In the genomic region with DNA sequence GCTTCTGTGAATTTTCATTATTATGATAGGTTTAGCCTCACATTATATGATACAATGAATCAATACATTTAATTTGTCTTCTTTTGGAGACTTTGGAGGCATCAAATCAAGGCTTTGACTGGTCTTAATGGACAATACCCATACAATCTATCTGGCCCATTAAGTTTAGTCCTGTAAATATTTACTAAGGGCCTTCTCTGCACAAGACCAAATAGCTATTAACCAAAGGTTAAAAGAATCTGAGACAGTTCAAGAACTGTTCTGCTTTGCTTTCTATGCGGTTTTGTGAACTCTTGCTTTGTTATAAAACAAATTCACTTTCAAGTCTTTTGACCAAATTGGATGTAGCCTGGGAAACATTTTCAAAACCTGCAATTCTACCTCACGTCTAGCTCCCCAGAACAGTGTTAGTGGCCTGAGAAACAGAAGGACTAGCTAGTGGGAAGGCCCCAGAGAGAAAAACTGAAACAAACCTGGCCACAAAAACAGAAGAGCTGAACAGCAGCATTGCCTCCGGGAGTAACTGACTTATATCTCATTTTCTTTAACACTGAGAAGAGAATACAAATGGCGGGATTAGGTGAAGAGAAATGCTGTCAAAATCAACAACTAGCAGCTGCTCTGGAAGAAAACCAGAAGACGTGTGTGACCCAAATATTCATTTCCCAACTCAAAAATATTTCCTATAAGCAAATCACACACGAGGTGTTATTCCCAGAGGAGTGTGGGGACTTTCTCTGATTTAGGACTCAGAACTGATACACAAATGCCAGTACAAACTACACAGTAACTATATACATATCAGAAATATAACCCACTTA, we compare ENCODE assay signal across 8 cellular contexts. TPM values are rescaled to one million over a fixed set of nuclear protein-coding genes. Genes with fewer than 3 reads are reported as not detected.
DNase-seq lines count a peak whose midpoint lies in the region; ATAC-seq and TF ChIP-seq lines count a peak whose summit lies in the region.

No MANE protein-coding gene starts in this region.

- TF ChIP-seq POLR2A in thyroid gland (IDR thresholded peaks at IDR 0.05): no peak

- H3K27ac ChIP-seq in angular gyrus (ENCODE audit: low read depth, low read length) (peak overlapping the region; percentile 76), thyroid gland (peak overlapping the region; percentile 39 to 73 (median 60)), WERI-Rb-1 (no peak overlapping the region)

- peak; percentile 45 for ATAC-seq in HG03342 (IDR thresholded peaks at IDR 0.05; ENCODE audit: unreplicated experiment)

- H3K4me3 ChIP-seq in thyroid gland (replicated peaks in 1 of 3) (no peak overlapping the region), WERI-Rb-1 (ENCODE audit: low read depth, low read length) (no peak overlapping the region)

- peaks cover 5 to 12% of the 10 kb centered on the region in 2 donors for H3K4me1 ChIP-seq in thyroid gland

- no peaks in the 10 kb centered on the region for H3K9me3 ChIP-seq in thyroid gland
- H3K9me3 ChIP-seq in WERI-Rb-1 (ENCODE audit: severe bottlenecking): peaks cover 5% of the 10 kb centered on the region

- H3K36me3 ChIP-seq in thyroid gland: no peaks in the 10 kb centered on the region
- no peaks in the 10 kb centered on the region for H3K36me3 ChIP-seq in WERI-Rb-1

- TF ChIP-seq CTCF in thyroid gland (IDR thresholded peaks at IDR 0.05) (no peak), WERI-Rb-1 (IDR thresholded peaks at IDR 0.05; ENCODE audit: low read depth, low read length) (no peak)

- intact Hi-C loops in thyroid gland (cut with DNase I): no loop called here

- WGBS in thyroid gland, 2 donors: 65 to 66% methylated on average over 6 of the region's 6 CpGs

- H3K27me3 ChIP-seq in thyroid gland: no peaks in the 10 kb centered on the region
- H3K27me3 ChIP-seq in WERI-Rb-1 (ENCODE audit: insufficient read depth, low read depth, severe bottlenecking): no peaks in the 10 kb centered on the region

- DNase-seq in activated T-cell treated with anti-CD3 and anti-CD28 coated beads for 24 hours (ENCODE audit: low read depth) (peak; percentile 15), medulla oblongata (ENCODE audit: extremely low spot score) (peak; percentile 55), thyroid gland (no peak), WERI-Rb-1 (no peak), NCI-H2171 (lab: John Stamatoyannopoulos, UW) (no peak)
- DNase-seq in activated T-cell treated with anti-CD3 and anti-CD28 coated beads, Interleukin-2, amount 50 U/mL, for 48 hours: no peak

RNA-seq across cellular contexts. Expression of a gene that starts 0.5 kb away (rescaled TPM):
- 10 to 100 TPM in 1 of 4 donors, 1 to 10 TPM in 3; 4.0 to 12.8 (median 7.5) TPM for total RNA-seq in thyroid gland

RNA-seq across cellular contexts. Expression of a gene that starts 21.3 kb away (rescaled TPM):
- total RNA-seq in thyroid gland: under 1 TPM in 2 of 4 donors, not detected in 2; 0.10 to 0.83 TPM

RNA-seq across cellular contexts. Expression of a gene that starts 52.6 kb away (rescaled TPM):
- 1 to 10 TPM; 1.4 to 3.0 (median 1.8) TPM for total RNA-seq in thyroid gland

Comparison
In these comparisons a context has a peak if more than half of its experiments do, and no peak if none do; other contexts are left out.
1. DNase-seq: peak in activated T-cell treated with anti-CD3 and anti-CD28 coated beads for 24 hours (single experiment) and medulla oblongata (single experiment); none in activated T-cell treated with anti-CD3 and anti-CD28 coated beads, Interleukin-2, amount 50 U/mL, for 48 hours (0 of 2), thyroid gland (0 of 2), WERI-Rb-1 (single experiment) and NCI-H2171 (single experiment).